Comparison of ENCODE assay signal across 29 cellular contexts in genomic region chr3:129943020-129943419, GRCh38. TPM values are rescaled to one million over a fixed set of nuclear protein-coding genes. Genes with fewer than 3 reads are reported as not detected.
"Had no signal": no experiment of that assay in that cellular context is flagged by ENCODE, and none has a peak within 500 bp of the region (broad histone marks: within the 10 kb centered on the region; RNA-seq: fewer than 3 reads in every experiment).

No MANE protein-coding gene starts in this region.

- H3K36me3 ChIP-seq: adrenal gland, colonic mucosa, esophagus squamous epithelium, gastroesophageal sphincter, heart right ventricle, WERI-Rb-1 had no signal

- DNase-seq: activated B cell treated with CpG ODN at 0.5 μM for 24 hours; activated CD4-positive, alpha-beta T cell treated with anti-CD3 and anti-CD28 coated beads for 48 hours; activated CD4-positive, alpha-beta T cell treated with anti-CD3 and anti-CD28 coated beads, Interleukin-2, amount 50 U/mL, for 1 hour; activated CD8-positive, alpha-beta T cell treated with anti-CD3 and anti-CD28 coated beads for 36 hours; activated effector memory CD4-positive, alpha-beta T cell treated with anti-CD3 and anti-CD28 coated beads, Interleukin-2, amount 50 U/mL, for 16 hours; activated naive CD4-positive, alpha-beta T cell treated with anti-CD3 and anti-CD28 coated beads for 36 hours; activated naive CD8-positive, alpha-beta T cell treated with anti-CD3 and anti-CD28 coated beads for 36 hours; activated T-cell treated with anti-CD3 and anti-CD28 coated beads, Interleukin-2, amount 50 U/mL, for 4 hours; aorta; effector CD8-positive, alpha-beta T cell; esophagus squamous epithelium; T-helper 17 cell; T1000 had no signal

- H3K9me3 ChIP-seq: adrenal gland, body of pancreas, colonic mucosa had no signal

- H3K27me3 ChIP-seq: body of pancreas, colonic mucosa had no signal

- H3K27ac ChIP-seq: adrenal gland, body of pancreas, colonic mucosa, epithelial cell of prostate, esophagus squamous epithelium, gastroesophageal sphincter, heart right ventricle, WERI-Rb-1 had no signal

- H3K4me1 ChIP-seq: adrenal gland, body of pancreas, colonic mucosa, esophagus squamous epithelium, gastroesophageal sphincter, heart right ventricle had no signal

- H3K4me3 ChIP-seq: adrenal gland, body of pancreas, colonic mucosa, esophagus squamous epithelium, gastroesophageal sphincter, heart right ventricle had no signal

- FAIRE-seq: endometrium had no signal

- ATAC-seq: T-helper 17 cell had no signal

RNA-seq across cellular contexts. Expression of gene TRH, which starts 31.5 kb away (rescaled TPM):
- total RNA-seq: activated B cell treated with CpG ODN at 0.5 μM for 24 hours; activated CD8-positive, alpha-beta T cell treated with anti-CD3 and anti-CD28 coated beads for 36 hours; activated naive CD4-positive, alpha-beta T cell treated with anti-CD3 and anti-CD28 coated beads for 36 hours; activated naive CD8-positive, alpha-beta T cell treated with anti-CD3 and anti-CD28 coated beads for 36 hours; activated T-cell treated with anti-CD3 and anti-CD28 coated beads, Interleukin-2, amount 50 U/mL, for 4 hours; activated T-helper 1 cell treated with anti-CD3 and anti-CD28 coated beads, Interleukin-12 subunit alpha, Interleukin-12 subunit beta, Interleukin-2, Interleukin-4 antibody, amounts not matched to agents 30 ng/mL and 10 ng/mL and 1 ng/mL, durations not matched to agents 14 hours and 24 hours and 36 hours; activated T-helper 2 cell treated with anti-CD3 and anti-CD28 coated beads, Interferon-gamma antibody, Interleukin-2, Interleukin-4, amounts not matched to agents 10 μg/mL and 5 μg/mL and 100 μg/mL, durations not matched to agents 14 hours and 24 hours and 36 hours; adrenal gland; aorta; body of pancreas; colonic mucosa; dermis microvascular lymphatic vessel endothelial cell; endothelial cell of umbilical vein; esophagus squamous epithelium; fibroblast of lung; fibroblast of villous mesenchyme; glomerular endothelial cell; T-helper 17 cell had no signal
- polyA plus RNA-seq: aorta, endothelial cell of umbilical vein, esophagus, fibroblast of lung had no signal
